ENCODE assay signal across 17 cellular contexts in genomic region chr12:22271036-22271435, GRCh38.
DNase-seq lines count a peak whose midpoint lies in the region; ATAC-seq and TF ChIP-seq lines count a peak whose summit lies in the region.
"Had no signal": no experiment of that assay in that cellular context is flagged by ENCODE, and none has a peak within 500 bp of the region (broad histone marks: within the 10 kb centered on the region; RNA-seq: fewer than 3 reads in every experiment).

No MANE protein-coding gene starts in this region.

- no peak overlapping the region for H2BK5ac ChIP-seq in mesenchymal stem cell (ENCODE audit: low read depth, low read length, poor library complexity, severe bottlenecking)

- no peak overlapping the region for H3K14ac ChIP-seq in mesenchymal stem cell (ENCODE audit: low read length in 2 of 2)

- H3K4me1 ChIP-seq in mesenchymal stem cell (ENCODE audit: control insufficient read depth, insufficient read depth, low read depth, low read length) (peaks cover 7% of the 10 kb centered on the region), left lung (no peaks in the 10 kb centered on the region)
- H3K4me1 ChIP-seq: BLaER1 treated with 17β-estradiol and CSF1 and Interleukin-3, amounts not matched to agents 10 nM and 100 nM; pancreas had no signal

- peak; percentile 31 for DNase-seq in AG08396 (ENCODE audit: low spot score)
- peak; percentile 83 for DNase-seq in HT1080 (ENCODE audit: low read depth)
- DNase-seq in cardiac fibroblast (ENCODE audit: low read depth in 2 of 2): peak; percentile 89 to 90
- peak; percentile 78 for DNase-seq in mesenchymal stem cell
- DNase-seq in left lung: no peak
- DNase-seq in cortex of kidney (lab: John Stamatoyannopoulos, UW): no peak
- DNase-seq in T1000 (lab: John Stamatoyannopoulos, UW): no peak
- DNase-seq in NCI-H1417 treated with DMSO at 0.1 percent for 48 hours (lab: John Stamatoyannopoulos, UW): no peak
- DNase-seq: activated CD4-positive, alpha-beta T cell treated with anti-CD3 and anti-CD28 coated beads for 4 hours; aorta; endodermal cell; midbrain; NCI-H2227 treated with DMSO at 0.1 percent for 48 hours; pancreas; uterus had no signal

- H2BK15ac ChIP-seq in mesenchymal stem cell (ENCODE audit: low read depth, poor library complexity, severe bottlenecking): no peak overlapping the region

- H3K4me2 ChIP-seq in mesenchymal stem cell (ENCODE audit: low read length, poor library complexity, severe bottlenecking): no peak overlapping the region
- H3K4me2 ChIP-seq: BLaER1 treated with 17β-estradiol and CSF1 and Interleukin-3, amounts not matched to agents 10 nM and 100 nM had no signal

- no peak for ATAC-seq in left lung
- ATAC-seq: pancreas had no signal

- H2BK120ac ChIP-seq in mesenchymal stem cell (ENCODE audit: low read depth, low read length): no peak overlapping the region

- H2AK5ac ChIP-seq in mesenchymal stem cell (ENCODE audit: low read length, severe bottlenecking): no peak overlapping the region

- peak overlapping the region; percentile 23 for H3K9ac ChIP-seq in mesenchymal stem cell (ENCODE audit: low read length)
- H3K9ac ChIP-seq: BLaER1 treated with 17β-estradiol and CSF1 and Interleukin-3, amounts not matched to agents 10 nM and 100 nM had no signal

- no peak overlapping the region for H2BK12ac ChIP-seq in mesenchymal stem cell (ENCODE audit: low read length in 2 of 2)

- H3K27ac ChIP-seq in mesenchymal stem cell (ENCODE audit: low read length, poor library complexity, severe bottlenecking) (peak overlapping the region; percentile 48), left lung (no peak overlapping the region)
- H3K27ac ChIP-seq: BLaER1 treated with 17β-estradiol and CSF1 and Interleukin-3, amounts not matched to agents 10 nM and 100 nM; HL-60; pancreas had no signal

- no peak overlapping the region for H4K91ac ChIP-seq in mesenchymal stem cell (ENCODE audit: low read length)

- H3K4me3 ChIP-seq in cardiac fibroblast (replicated peaks in 1 of 2; ENCODE audit: low read depth in 2 of 2, low read length in 2 of 2) (no peak overlapping the region), mesenchymal stem cell (ENCODE audit: insufficient read depth in 1 of 2, low read depth in 1 of 2, low read length in 2 of 2) (no peak overlapping the region), left lung (no peak overlapping the region)
- H3K4me3 ChIP-seq: BLaER1 treated with 17β-estradiol and CSF1 and Interleukin-3, amounts not matched to agents 10 nM and 100 nM; pancreas; uterus had no signal

- TF ChIP-seq CTCF in cardiac fibroblast (IDR thresholded peaks at IDR 0.05; ENCODE audit: low read depth, low read length): no peak
- no peak for TF ChIP-seq CTCF in left lung (IDR thresholded peaks at IDR 0.05)

- no peak overlapping the region for H3K23ac ChIP-seq in mesenchymal stem cell (ENCODE audit: low read length in 2 of 2)

- H3K18ac ChIP-seq in mesenchymal stem cell (ENCODE audit: low read depth in 1 of 2, low read length in 2 of 2): no peak overlapping the region

- no peak overlapping the region for H4K8ac ChIP-seq in mesenchymal stem cell (ENCODE audit: low read length)

- no peak overlapping the region for H3K4ac ChIP-seq in mesenchymal stem cell (ENCODE audit: low read depth in 1 of 2, low read length in 2 of 2)

- H3K79me1 ChIP-seq in mesenchymal stem cell (replicated peaks; ENCODE audit: low read length, poor library complexity, severe bottlenecking): peaks cover 1% of the 10 kb centered on the region

- 56% methylated on average over 1 of the region's 2 CpGs for WGBS in mesenchymal stem cell

- intact Hi-C loops in left lung (cut with DNase I): no loop called here

- H3K9me3 ChIP-seq in mesenchymal stem cell (ENCODE audit: control insufficient read depth, low read length): no peaks in the 10 kb centered on the region
- H3K9me3 ChIP-seq in left lung: no peaks in the 10 kb centered on the region
- H3K9me3 ChIP-seq: pancreas, uterus had no signal

- H3K27me3 ChIP-seq in mesenchymal stem cell (ENCODE audit: control insufficient read depth in 1 of 2, insufficient read depth in 1 of 2, low read length in 2 of 2) (no peaks in the 10 kb centered on the region), left lung (no peaks in the 10 kb centered on the region)
- H3K27me3 ChIP-seq: pancreas, uterus had no signal

- H2AFZ ChIP-seq in mesenchymal stem cell (ENCODE audit: low read depth, low read length): no peak overlapping the region

- H3K36me3 ChIP-seq in mesenchymal stem cell (ENCODE audit: control insufficient read depth in 1 of 2, insufficient read depth in 2 of 2, low read depth in 1 of 2, low read length in 2 of 2) (no peaks in the 10 kb centered on the region), left lung (no peaks in the 10 kb centered on the region)
- H3K36me3 ChIP-seq: BLaER1 treated with 17β-estradiol and CSF1 and Interleukin-3, amounts not matched to agents 10 nM and 100 nM; pancreas; uterus had no signal

Comparison
In these comparisons a context has a peak if more than half of its experiments do, and no peak if none do; other contexts are left out.
1. DNase-seq: peak in AG08396 (single experiment), HT1080 (single experiment), cardiac fibroblast (2 of 2) and mesenchymal stem cell (single experiment); none in left lung (0 of 2), cortex of kidney (single experiment), T1000 (single experiment) and NCI-H1417 treated with DMSO at 0.1 percent for 48 hours (single experiment).